Comparison of ENCODE assay signal across 12 cellular contexts in genomic region chr10:52961298-52961697, GRCh38.
"Had no signal": no experiment of that assay in that cellular context is flagged by ENCODE, and none has a peak within 500 bp of the region (broad histone marks: within the 10 kb centered on the region; RNA-seq: fewer than 3 reads in every experiment).

No MANE protein-coding gene starts in this region.

- H3K4me3 ChIP-seq: cardiac muscle cell, esophagus squamous epithelium, heart right ventricle, sigmoid colon had no signal

- DNase-seq: activated B cell treated with CpG ODN at 0.5 μM for 24 hours; activated CD4-positive, alpha-beta T cell treated with anti-CD3 and anti-CD28 coated beads, Interleukin-2, amount 10 ng/mL, durations not matched to agents 24 days and 14 days; activated naive CD4-positive, alpha-beta T cell treated with anti-CD3 and anti-CD28 coated beads, Interleukin-2, amount 10 ng/mL, durations not matched to agents 7 days and 5 days; esophagus squamous epithelium; foreskin keratinocyte; heart right ventricle; islet precursor cell; midbrain; naive thymus-derived CD4-positive, alpha-beta T cell; sigmoid colon; stimulated activated CD4-positive, alpha-beta T cell treated with anti-CD3 and anti-CD28 coated beads, Interleukin-2, amount 100 ng/mL, for 48 hours had no signal
